Comparison of ENCODE assay signal across 1 cellular context in the genomic region with DNA sequence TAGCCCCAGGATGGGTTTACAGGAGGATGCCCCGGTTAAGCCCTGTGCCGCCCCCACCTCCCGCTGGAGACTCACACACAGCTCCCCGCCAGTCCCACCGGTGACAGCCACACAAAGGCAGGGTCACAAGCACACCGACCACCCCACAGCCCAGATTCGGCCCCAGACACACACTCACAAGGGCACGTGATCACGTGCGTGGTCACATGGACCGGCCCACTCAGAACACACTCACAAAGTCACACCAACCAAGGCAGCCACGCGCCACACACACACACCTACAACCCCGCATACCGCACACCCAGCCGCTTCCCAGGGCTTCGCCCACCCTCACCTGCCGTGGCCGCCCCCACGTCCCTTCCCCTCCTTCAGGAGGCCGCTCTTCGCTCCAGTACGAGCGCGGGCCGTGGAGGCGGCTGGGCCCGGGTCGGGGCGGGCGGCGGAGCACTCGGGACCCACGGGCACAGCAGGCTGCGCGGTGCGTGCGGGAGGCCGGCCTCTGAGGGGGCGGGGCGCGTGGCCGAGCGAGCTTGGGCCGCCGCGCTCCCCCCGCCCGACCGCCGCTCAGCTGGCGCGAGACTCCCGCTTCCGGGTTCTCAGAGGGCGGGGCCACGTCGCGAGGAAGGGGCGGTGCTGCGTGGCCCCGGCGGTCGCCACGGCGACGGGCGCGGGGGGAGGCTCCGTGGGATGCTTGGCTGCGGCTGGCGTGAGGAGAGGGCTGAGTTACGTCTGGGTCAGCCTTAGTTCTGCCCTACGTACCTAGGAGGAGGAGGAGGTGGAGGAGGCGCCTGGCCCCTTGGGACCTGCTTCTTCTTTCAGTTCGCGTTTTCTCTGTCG.
A peak's percentile ranks its signal among the peaks of the same experiment; 100 is the strongest.
TF ChIP-seq lines count a peak whose summit lies in the region.

A gene with protein sequence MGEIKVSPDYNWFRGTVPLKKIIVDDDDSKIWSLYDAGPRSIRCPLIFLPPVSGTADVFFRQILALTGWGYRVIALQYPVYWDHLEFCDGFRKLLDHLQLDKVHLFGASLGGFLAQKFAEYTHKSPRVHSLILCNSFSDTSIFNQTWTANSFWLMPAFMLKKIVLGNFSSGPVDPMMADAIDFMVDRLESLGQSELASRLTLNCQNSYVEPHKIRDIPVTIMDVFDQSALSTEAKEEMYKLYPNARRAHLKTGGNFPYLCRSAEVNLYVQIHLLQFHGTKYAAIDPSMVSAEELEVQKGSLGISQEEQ (minus strand): TSS at position 584 of the 837 bp plus-strand sequence. CDS start 6,345 bp downstream, outside the sequence.

TF ChIP-seq in HepG2, 621 proteins besides CTCF, POLR2A, EP300 and RAD21 (continued from another document and continues in another):
- TF ChIP-seq, protein P1, sequence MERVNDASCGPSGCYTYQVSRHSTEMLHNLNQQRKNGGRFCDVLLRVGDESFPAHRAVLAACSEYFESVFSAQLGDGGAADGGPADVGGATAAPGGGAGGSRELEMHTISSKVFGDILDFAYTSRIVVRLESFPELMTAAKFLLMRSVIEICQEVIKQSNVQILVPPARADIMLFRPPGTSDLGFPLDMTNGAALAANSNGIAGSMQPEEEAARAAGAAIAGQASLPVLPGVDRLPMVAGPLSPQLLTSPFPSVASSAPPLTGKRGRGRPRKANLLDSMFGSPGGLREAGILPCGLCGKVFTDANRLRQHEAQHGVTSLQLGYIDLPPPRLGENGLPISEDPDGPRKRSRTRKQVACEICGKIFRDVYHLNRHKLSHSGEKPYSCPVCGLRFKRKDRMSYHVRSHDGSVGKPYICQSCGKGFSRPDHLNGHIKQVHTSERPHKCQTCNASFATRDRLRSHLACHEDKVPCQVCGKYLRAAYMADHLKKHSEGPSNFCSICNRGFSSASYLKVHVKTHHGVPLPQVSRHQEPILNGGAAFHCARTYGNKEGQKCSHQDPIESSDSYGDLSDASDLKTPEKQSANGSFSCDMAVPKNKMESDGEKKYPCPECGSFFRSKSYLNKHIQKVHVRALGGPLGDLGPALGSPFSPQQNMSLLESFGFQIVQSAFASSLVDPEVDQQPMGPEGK (CRISPR knock-in tag; IDR thresholded peaks at IDR 0.05) = peak; percentile 83
- TF ChIP-seq MBD4 (IDR thresholded peaks at IDR 0.05; ENCODE audit: borderline replicate concordance, low read length) (no peak), MIER2 (CRISPR knock-in tag; IDR thresholded peaks at IDR 0.05) (no peak), ZNF605 (CRISPR knock-in tag; IDR thresholded peaks at IDR 0.05) (no peak), ZNF230 (CRISPR knock-in tag; IDR thresholded peaks at IDR 0.05) (no peak), ZFP37 (CRISPR knock-in tag; IDR thresholded peaks at IDR 0.05; ENCODE audit: borderline replicate concordance) (0 out of 2 replicates have a peak, but pooled peaks have one; percentile 34), HES4 (CRISPR knock-in tag; IDR thresholded peaks at IDR 0.05; ENCODE audit: borderline replicate concordance) (0 out of 2 replicates have a peak, but pooled peaks have one; percentile 64), CHD2 (IDR thresholded peaks at IDR 0.05; ENCODE audit: low read depth, low read length) (peak; percentile 87), ZNF598 (CRISPR knock-in tag; IDR thresholded peaks at IDR 0.05; ENCODE audit: borderline replicate concordance) (no peak), TARDBP (CRISPR knock-in tag; IDR thresholded peaks at IDR 0.05) (no peak), CHCHD3 (CRISPR knock-in tag; IDR thresholded peaks at IDR 0.05) (no peak), ZBTB20 (CRISPR knock-in tag; IDR thresholded peaks at IDR 0.05; ENCODE audit: borderline replicate concordance, low read depth) (no peak), WIZ (CRISPR knock-in tag; IDR thresholded peaks at IDR 0.05) (no peak), ZNF878 (CRISPR knock-in tag; IDR thresholded peaks at IDR 0.05) (no peak), ZNF180 (CRISPR knock-in tag; IDR thresholded peaks at IDR 0.05; ENCODE audit: borderline replicate concordance, low read depth) (no peak), RBAK (CRISPR knock-in tag; IDR thresholded peaks at IDR 0.05) (no peak), ZNF335 (CRISPR knock-in tag; IDR thresholded peaks at IDR 0.05) (no peak), ZNF747 (CRISPR knock-in tag; IDR thresholded peaks at IDR 0.05; ENCODE audit: borderline replicate concordance) (no peak), ZNF33B (CRISPR knock-in tag; IDR thresholded peaks at IDR 0.05) (no peak), TAF15 (IDR thresholded peaks at IDR 0.05; ENCODE audit: low read depth, low read length, poor library complexity, severe bottlenecking) (no peak), ATRX (CRISPR knock-in tag; IDR thresholded peaks at IDR 0.05; ENCODE audit: borderline replicate concordance) (no peak), NR3C1 (CRISPR knock-in tag; IDR thresholded peaks at IDR 0.05) (no peak), ZSCAN22 (CRISPR knock-in tag; IDR thresholded peaks at IDR 0.05) (no peak), ZNF746 (CRISPR knock-in tag; IDR thresholded peaks at IDR 0.05) (no peak), NFKBIZ (CRISPR knock-in tag; IDR thresholded peaks at IDR 0.05) (no peak), KDM3A (CRISPR knock-in tag; IDR thresholded peaks at IDR 0.05; ENCODE audit: low read depth) (no peak), ZNF24 (IDR thresholded peaks at IDR 0.05) (no peak)
- TF ChIP-seq, protein P2, sequence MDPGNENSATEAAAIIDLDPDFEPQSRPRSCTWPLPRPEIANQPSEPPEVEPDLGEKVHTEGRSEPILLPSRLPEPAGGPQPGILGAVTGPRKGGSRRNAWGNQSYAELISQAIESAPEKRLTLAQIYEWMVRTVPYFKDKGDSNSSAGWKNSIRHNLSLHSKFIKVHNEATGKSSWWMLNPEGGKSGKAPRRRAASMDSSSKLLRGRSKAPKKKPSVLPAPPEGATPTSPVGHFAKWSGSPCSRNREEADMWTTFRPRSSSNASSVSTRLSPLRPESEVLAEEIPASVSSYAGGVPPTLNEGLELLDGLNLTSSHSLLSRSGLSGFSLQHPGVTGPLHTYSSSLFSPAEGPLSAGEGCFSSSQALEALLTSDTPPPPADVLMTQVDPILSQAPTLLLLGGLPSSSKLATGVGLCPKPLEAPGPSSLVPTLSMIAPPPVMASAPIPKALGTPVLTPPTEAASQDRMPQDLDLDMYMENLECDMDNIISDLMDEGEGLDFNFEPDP (CRISPR knock-in tag; conservative IDR thresholded peaks at IDR 0.05) = no peak
- TF ChIP-seq, protein P3, sequence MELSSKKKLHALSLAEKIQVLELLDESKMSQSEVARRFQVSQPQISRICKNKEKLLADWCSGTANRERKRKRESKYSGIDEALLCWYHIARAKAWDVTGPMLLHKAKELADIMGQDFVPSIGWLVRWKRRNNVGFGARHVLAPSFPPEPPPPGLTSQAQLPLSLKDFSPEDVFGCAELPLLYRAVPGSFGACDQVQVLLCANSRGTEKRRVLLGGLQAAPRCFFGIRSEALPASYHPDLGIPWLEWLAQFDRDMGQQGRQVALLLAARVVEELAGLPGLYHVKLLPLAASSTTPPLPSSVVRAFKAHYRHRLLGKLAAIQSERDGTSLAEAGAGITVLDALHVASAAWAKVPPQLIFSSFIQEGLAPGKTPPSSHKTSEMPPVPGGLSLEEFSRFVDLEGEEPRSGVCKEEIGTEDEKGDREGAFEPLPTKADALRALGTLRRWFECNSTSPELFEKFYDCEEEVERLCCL (CRISPR knock-in tag; IDR thresholded peaks at IDR 0.05; ENCODE audit: borderline replicate concordance) = no peak
- TF ChIP-seq, protein P4, sequence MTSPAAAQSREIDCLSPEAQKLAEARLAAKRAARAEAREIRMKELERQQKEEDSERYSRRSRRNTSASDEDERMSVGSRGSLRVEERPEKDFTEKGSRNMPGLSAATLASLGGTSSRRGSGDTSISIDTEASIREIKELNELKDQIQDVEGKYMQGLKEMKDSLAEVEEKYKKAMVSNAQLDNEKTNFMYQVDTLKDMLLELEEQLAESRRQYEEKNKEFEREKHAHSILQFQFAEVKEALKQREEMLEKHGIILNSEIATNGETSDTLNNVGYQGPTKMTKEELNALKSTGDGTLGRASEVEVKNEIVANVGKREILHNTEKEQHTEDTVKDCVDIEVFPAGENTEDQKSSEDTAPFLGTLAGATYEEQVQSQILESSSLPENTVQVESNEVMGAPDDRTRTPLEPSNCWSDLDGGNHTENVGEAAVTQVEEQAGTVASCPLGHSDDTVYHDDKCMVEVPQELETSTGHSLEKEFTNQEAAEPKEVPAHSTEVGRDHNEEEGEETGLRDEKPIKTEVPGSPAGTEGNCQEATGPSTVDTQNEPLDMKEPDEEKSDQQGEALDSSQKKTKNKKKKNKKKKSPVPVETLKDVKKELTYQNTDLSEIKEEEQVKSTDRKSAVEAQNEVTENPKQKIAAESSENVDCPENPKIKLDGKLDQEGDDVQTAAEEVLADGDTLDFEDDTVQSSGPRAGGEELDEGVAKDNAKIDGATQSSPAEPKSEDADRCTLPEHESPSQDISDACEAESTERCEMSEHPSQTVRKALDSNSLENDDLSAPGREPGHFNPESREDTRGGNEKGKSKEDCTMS (CRISPR knock-in tag; conservative IDR thresholded peaks at IDR 0.05) = no peak
- TF ChIP-seq, protein P5, sequence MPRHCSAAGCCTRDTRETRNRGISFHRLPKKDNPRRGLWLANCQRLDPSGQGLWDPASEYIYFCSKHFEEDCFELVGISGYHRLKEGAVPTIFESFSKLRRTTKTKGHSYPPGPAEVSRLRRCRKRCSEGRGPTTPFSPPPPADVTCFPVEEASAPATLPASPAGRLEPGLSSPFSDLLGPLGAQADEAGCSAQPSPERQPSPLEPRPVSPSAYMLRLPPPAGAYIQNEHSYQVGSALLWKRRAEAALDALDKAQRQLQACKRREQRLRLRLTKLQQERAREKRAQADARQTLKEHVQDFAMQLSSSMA (CRISPR knock-in tag; IDR thresholded peaks at IDR 0.05) = 0 out of 2 replicates have a peak, but pooled peaks have one; percentile 56
- TF ChIP-seq, protein P6, sequence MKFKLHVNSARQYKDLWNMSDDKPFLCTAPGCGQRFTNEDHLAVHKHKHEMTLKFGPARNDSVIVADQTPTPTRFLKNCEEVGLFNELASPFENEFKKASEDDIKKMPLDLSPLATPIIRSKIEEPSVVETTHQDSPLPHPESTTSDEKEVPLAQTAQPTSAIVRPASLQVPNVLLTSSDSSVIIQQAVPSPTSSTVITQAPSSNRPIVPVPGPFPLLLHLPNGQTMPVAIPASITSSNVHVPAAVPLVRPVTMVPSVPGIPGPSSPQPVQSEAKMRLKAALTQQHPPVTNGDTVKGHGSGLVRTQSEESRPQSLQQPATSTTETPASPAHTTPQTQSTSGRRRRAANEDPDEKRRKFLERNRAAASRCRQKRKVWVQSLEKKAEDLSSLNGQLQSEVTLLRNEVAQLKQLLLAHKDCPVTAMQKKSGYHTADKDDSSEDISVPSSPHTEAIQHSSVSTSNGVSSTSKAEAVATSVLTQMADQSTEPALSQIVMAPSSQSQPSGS (CRISPR knock-in tag; IDR thresholded peaks at IDR 0.05) = no peak
- TF ChIP-seq, protein P7, sequence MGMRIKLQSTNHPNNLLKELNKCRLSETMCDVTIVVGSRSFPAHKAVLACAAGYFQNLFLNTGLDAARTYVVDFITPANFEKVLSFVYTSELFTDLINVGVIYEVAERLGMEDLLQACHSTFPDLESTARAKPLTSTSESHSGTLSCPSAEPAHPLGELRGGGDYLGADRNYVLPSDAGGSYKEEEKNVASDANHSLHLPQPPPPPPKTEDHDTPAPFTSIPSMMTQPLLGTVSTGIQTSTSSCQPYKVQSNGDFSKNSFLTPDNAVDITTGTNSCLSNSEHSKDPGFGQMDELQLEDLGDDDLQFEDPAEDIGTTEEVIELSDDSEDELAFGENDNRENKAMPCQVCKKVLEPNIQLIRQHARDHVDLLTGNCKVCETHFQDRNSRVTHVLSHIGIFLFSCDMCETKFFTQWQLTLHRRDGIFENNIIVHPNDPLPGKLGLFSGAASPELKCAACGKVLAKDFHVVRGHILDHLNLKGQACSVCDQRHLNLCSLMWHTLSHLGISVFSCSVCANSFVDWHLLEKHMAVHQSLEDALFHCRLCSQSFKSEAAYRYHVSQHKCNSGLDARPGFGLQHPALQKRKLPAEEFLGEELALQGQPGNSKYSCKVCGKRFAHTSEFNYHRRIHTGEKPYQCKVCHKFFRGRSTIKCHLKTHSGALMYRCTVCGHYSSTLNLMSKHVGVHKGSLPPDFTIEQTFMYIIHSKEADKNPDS (CRISPR knock-in tag; IDR thresholded peaks at IDR 0.05) = no peak
- TF ChIP-seq, protein P8, sequence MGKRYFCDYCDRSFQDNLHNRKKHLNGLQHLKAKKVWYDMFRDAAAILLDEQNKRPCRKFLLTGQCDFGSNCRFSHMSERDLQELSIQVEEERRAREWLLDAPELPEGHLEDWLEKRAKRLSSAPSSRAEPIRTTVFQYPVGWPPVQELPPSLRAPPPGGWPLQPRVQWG (CRISPR knock-in tag; IDR thresholded peaks at IDR 0.05; ENCODE audit: borderline replicate concordance, low read depth) = no peak
- TF ChIP-seq, protein P9, sequence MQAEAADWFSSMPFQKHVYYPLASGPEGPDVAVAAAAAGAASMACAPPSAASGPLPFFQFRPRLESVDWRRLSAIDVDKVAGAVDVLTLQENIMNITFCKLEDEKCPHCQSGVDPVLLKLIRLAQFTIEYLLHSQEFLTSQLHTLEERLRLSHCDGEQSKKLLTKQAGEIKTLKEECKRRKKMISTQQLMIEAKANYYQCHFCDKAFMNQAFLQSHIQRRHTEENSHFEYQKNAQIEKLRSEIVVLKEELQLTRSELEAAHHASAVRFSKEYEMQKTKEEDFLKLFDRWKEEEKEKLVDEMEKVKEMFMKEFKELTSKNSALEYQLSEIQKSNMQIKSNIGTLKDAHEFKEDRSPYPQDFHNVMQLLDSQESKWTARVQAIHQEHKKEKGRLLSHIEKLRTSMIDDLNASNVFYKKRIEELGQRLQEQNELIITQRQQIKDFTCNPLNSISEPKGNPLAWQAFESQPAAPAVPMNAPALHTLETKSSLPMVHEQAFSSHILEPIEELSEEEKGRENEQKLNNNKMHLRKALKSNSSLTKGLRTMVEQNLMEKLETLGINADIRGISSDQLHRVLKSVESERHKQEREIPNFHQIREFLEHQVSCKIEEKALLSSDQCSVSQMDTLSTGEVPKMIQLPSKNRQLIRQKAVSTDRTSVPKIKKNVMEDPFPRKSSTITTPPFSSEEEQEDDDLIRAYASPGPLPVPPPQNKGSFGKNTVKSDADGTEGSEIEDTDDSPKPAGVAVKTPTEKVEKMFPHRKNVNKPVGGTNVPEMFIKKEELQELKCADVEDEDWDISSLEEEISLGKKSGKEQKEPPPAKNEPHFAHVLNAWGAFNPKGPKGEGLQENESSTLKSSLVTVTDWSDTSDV (CRISPR knock-in tag; IDR thresholded peaks at IDR 0.05) = no peak
- TF ChIP-seq, protein P10, sequence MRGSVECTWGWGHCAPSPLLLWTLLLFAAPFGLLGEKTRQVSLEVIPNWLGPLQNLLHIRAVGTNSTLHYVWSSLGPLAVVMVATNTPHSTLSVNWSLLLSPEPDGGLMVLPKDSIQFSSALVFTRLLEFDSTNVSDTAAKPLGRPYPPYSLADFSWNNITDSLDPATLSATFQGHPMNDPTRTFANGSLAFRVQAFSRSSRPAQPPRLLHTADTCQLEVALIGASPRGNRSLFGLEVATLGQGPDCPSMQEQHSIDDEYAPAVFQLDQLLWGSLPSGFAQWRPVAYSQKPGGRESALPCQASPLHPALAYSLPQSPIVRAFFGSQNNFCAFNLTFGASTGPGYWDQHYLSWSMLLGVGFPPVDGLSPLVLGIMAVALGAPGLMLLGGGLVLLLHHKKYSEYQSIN (CRISPR knock-in tag; IDR thresholded peaks at IDR 0.05; ENCODE audit: borderline replicate concordance) = no peak
- TF ChIP-seq, protein P11, sequence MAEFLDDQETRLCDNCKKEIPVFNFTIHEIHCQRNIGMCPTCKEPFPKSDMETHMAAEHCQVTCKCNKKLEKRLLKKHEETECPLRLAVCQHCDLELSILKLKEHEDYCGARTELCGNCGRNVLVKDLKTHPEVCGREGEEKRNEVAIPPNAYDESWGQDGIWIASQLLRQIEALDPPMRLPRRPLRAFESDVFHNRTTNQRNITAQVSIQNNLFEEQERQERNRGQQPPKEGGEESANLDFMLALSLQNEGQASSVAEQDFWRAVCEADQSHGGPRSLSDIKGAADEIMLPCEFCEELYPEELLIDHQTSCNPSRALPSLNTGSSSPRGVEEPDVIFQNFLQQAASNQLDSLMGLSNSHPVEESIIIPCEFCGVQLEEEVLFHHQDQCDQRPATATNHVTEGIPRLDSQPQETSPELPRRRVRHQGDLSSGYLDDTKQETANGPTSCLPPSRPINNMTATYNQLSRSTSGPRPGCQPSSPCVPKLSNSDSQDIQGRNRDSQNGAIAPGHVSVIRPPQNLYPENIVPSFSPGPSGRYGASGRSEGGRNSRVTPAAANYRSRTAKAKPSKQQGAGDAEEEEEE (CRISPR knock-in tag; IDR thresholded peaks at IDR 0.05; ENCODE audit: borderline replicate concordance) = no peak
